8 cellular contexts compared by ENCODE assay signal in the genomic region with DNA sequence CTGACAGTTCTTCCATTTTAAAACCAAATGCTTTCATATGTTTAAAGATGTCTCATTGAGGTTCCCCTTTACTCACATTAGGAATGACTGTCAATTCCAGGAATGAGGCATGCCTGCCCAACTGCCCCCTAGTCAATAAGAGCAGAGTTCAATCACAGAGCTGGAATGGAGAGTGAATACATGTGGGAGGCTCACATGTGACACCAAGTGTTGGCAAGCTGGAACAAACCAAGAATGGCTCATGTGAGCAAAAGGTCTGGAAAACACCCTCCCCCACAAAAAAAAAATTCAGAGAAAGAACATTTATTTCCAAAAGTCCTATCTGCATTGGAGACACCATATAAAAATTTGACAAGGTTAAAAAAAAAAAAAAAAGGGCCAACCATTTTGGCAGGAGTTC. TPM values are rescaled to one million over a fixed set of nuclear protein-coding genes. Genes with fewer than 3 reads are reported as not detected.
DNase-seq lines count a peak whose midpoint lies in the region; ATAC-seq and TF ChIP-seq lines count a peak whose summit lies in the region.

No MANE protein-coding gene starts in this region.

- H3K9me3 Mint-ChIP-seq in activated T-helper 17 cell treated with anti-CD3 and anti-CD28 coated beads, Interleukin-2, amount 50 U/mL, for 72 hours: no peaks in the 10 kb centered on the region

- H3K27ac Mint-ChIP-seq in activated T-helper 17 cell treated with anti-CD3 and anti-CD28 coated beads, Interleukin-2, amount 50 U/mL, for 72 hours: peak overlapping the region; percentile 89

- peak; percentile 63 for ATAC-seq in activated T-helper 17 cell treated with anti-CD3 and anti-CD28 coated beads, Interleukin-2, amount 50 U/mL, for 72 hours (replicated peaks)
- no peak for ATAC-seq in GM18867 (IDR thresholded peaks at IDR 0.05; ENCODE audit: unreplicated experiment)
- ATAC-seq in GM21619 (IDR thresholded peaks at IDR 0.05; ENCODE audit: unreplicated experiment): no peak

- no peak for TF ChIP-seq POLR2A in spleen (IDR thresholded peaks at IDR 0.05)

- peaks cover 98% of the 10 kb centered on the region for H3K36me3 Mint-ChIP-seq in activated T-helper 17 cell treated with anti-CD3 and anti-CD28 coated beads, Interleukin-2, amount 50 U/mL, for 72 hours (ENCODE audit: low read depth)

- H3K4me1 ChIP-seq in right atrium auricular region: peaks cover 0 to 52% of the 10 kb centered on the region in 2 donors
- H3K4me1 ChIP-seq in spleen: peaks cover 28 to 82% (median 67%) of the 10 kb centered on the region in 6 donors

- TF ChIP-seq CTCF in HFF-Myc (IDR thresholded peaks at IDR 0.05; ENCODE audit: low read depth, low read length, missing control alignments) (peak; percentile 15), right atrium auricular region (IDR thresholded peaks at IDR 0.05) (peak in 1 of 2 donors; percentile 11), spleen (IDR thresholded peaks at IDR 0.05 in 8 of 11, conservative IDR thresholded peaks at IDR 0.05 in 3 of 11) (no peak)

- H3K27me3 ChIP-seq in right atrium auricular region (no peaks in the 10 kb centered on the region), spleen (replicated peaks in 1 of 7) (no peaks in the 10 kb centered on the region)

- intact Hi-C loops in spleen (cut with DNase I; ENCODE audit: low total_unique reads): no loop called here

- H3K27me3 Mint-ChIP-seq in activated T-helper 17 cell treated with anti-CD3 and anti-CD28 coated beads, Interleukin-2, amount 50 U/mL, for 72 hours: no peaks in the 10 kb centered on the region

- peak overlapping the region; percentile 69 for H3K4me3 Mint-ChIP-seq in activated T-helper 17 cell treated with anti-CD3 and anti-CD28 coated beads, Interleukin-2, amount 50 U/mL, for 72 hours

- H3K4me3 ChIP-seq in HFF-Myc (replicated peaks; ENCODE audit: low read depth, low read length): no peak overlapping the region
- no peak overlapping the region for H3K4me3 ChIP-seq in right atrium auricular region
- H3K4me3 ChIP-seq in spleen: peak overlapping the region in 1 of 8 donors; percentile 1

- DNase-seq in COLO829 (ENCODE audit: low spot score) (peak; percentile 80), HFF-Myc (ENCODE audit: extremely low read depth, low read depth) (peak; percentile 48), right atrium auricular region (ENCODE audit: low spot score) (no peak), spleen (no peak), UCSD-AML1 (lab: John Stamatoyannopoulos, UW; ENCODE audit: unreplicated experiment) (no peak)

- H3K27ac ChIP-seq in right atrium auricular region (peak overlapping the region; percentile 19 to 49), spleen (peak overlapping the region; percentile 0 to 76 (median 64))

- peaks cover 42% of the 10 kb centered on the region for H3K4me1 Mint-ChIP-seq in activated T-helper 17 cell treated with anti-CD3 and anti-CD28 coated beads, Interleukin-2, amount 50 U/mL, for 72 hours

- H3K9me3 ChIP-seq in right atrium auricular region (no peaks in the 10 kb centered on the region), spleen (no peaks in the 10 kb centered on the region)

- peaks cover 26% of the 10 kb centered on the region for H3K36me3 ChIP-seq in right atrium auricular region
- H3K36me3 ChIP-seq in spleen: peaks cover 4 to 58% (median 22%) of the 10 kb centered on the region in 6 donors

RNA-seq across cellular contexts. Expression of a gene that starts 3.7 kb away (rescaled TPM):
- total RNA-seq in activated T-helper 17 cell treated with anti-CD3 and anti-CD28 coated beads, Interleukin-2, amount 50 U/mL, for 72 hours: 10 to 100 TPM; 88.4 to 88.6 TPM
- 10 to 100 TPM; 39.8 to 40.6 TPM for total RNA-seq in right atrium auricular region
- 100 to 1,000 TPM in 3 of 7 donors, 10 to 100 TPM in 4; 60.0 to 125 (median 82.8) TPM for total RNA-seq in spleen
- 10 to 100 TPM in 1 of 3 donors, 1 to 10 TPM in 2; 5.7 to 10.6 (median 6.2) TPM for polyA plus RNA-seq in spleen

RNA-seq across cellular contexts. Expression of a gene that starts 3.8 kb away (rescaled TPM):
- total RNA-seq in activated T-helper 17 cell treated with anti-CD3 and anti-CD28 coated beads, Interleukin-2, amount 50 U/mL, for 72 hours: 100 to 1,000 TPM; 165 to 189 TPM
- total RNA-seq in right atrium auricular region (10 to 100 TPM; 29.7 to 49.3 TPM), spleen (10 to 100 TPM; 49.8 to 87.8 (median 67.3) TPM)
- 10 to 100 TPM; 61.8 to 70.4 (median 68.0) TPM for polyA plus RNA-seq in spleen

RNA-seq across cellular contexts. Expression of a gene that starts 23.6 kb away (rescaled TPM):
- total RNA-seq in activated T-helper 17 cell treated with anti-CD3 and anti-CD28 coated beads, Interleukin-2, amount 50 U/mL, for 72 hours: 10 to 100 TPM; 34.6 to 37.3 TPM
- total RNA-seq in right atrium auricular region (10 to 100 TPM; 37.7 to 46.7 TPM), spleen (10 to 100 TPM; 23.5 to 53.9 (median 42.4) TPM)
- 10 to 100 TPM; 21.8 to 26.3 (median 25.1) TPM for polyA plus RNA-seq in spleen

RNA-seq across cellular contexts. Expression of a gene that starts 23.9 kb away (rescaled TPM):
- 100 to 1,000 TPM in 1 of 2 donors, 10 to 100 TPM in 1; 66.2 to 106 TPM for total RNA-seq in activated T-helper 17 cell treated with anti-CD3 and anti-CD28 coated beads, Interleukin-2, amount 50 U/mL, for 72 hours
- total RNA-seq in right atrium auricular region (100 to 1,000 TPM; 138 to 328 TPM), spleen (100 to 1,000 TPM in 3 of 7 donors, 10 to 100 TPM in 4; 56.5 to 154 (median 80.3) TPM)
- 100 to 1,000 TPM in 2 of 3 donors, 10 to 100 TPM in 1; 92.4 to 125 (median 122) TPM for polyA plus RNA-seq in spleen

Comparison
In these comparisons a context has a peak if more than half of its experiments do, and no peak if none do; other contexts are left out.
1. DNase-seq: peak in COLO829 (single experiment) and HFF-Myc (single experiment); none in right atrium auricular region (single experiment), spleen (single experiment) and UCSD-AML1 (single experiment).